28 cellular contexts compared by ENCODE assay signal in the genomic region with DNA sequence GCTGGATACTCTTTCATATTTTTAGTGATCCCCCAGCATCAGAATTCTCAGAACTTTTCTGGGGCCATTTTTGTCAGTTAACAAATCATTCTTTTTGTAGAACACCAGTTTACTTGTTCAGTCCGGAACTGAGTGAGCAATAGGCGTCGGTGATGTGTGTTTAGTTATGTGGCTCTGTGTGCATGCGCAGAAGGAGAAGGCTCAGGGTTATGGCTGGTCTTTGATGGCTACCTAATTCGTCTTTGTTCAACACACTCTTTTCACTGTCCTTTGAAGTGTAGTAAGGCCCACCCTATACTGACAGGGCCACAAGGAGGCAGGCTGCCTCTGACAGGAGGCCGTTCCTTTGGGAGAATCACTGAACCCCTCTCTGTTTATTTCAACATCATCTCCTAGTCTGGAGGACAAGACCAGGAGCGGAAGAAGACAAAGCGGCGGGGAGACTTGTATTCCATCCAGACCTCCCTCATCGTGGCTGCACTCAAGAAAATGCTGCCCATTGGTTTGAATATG.
"Had no signal": no experiment of that assay in that cellular context is flagged by ENCODE, and none has a peak within 500 bp of the region (broad histone marks: within the 10 kb centered on the region; RNA-seq: fewer than 3 reads in every experiment).

No MANE protein-coding gene starts in this region.

- H3K27ac ChIP-seq: body of pancreas, coronary artery, dorsolateral prefrontal cortex, foreskin keratinocyte, parathyroid adenoma, psoas muscle, right atrium auricular region, stomach, thyroid gland, upper lobe of left lung had no signal

- H3K4me3 ChIP-seq: body of pancreas, coronary artery, dorsolateral prefrontal cortex, psoas muscle, right atrium auricular region, stomach, thyroid gland, upper lobe of left lung had no signal

- H2AFZ ChIP-seq: parathyroid adenoma had no signal

- H3K4me3 Mint-ChIP-seq: activated B cell treated with CpG ODN at 0.5 μM for 24 hours; activated CD4-positive, alpha-beta T cell treated with anti-CD3 and anti-CD28 coated beads for 36 hours; activated naive CD8-positive, alpha-beta T cell; activated T-cell treated with anti-CD3 and anti-CD28 coated beads, Interleukin-2, amount 50 U/mL, for 72 hours; memory B cell; naive thymus-derived CD8-positive, alpha-beta T cell; neural crest cell; stimulated activated naive B cell treated with anti-CD40 and anti-IgM and Interleukin-4, amounts not matched to agents 10 μg/mL and 1 μg/mL and 100 μg/mL, for 72 hours had no signal

- H3K27ac Mint-ChIP-seq: activated B cell treated with CpG ODN at 0.5 μM for 24 hours; activated CD4-positive, alpha-beta T cell treated with anti-CD3 and anti-CD28 coated beads for 36 hours; activated naive CD8-positive, alpha-beta T cell; activated T-cell treated with anti-CD3 and anti-CD28 coated beads, Interleukin-2, amount 50 U/mL, for 72 hours; memory B cell; naive thymus-derived CD8-positive, alpha-beta T cell; stimulated activated naive B cell treated with anti-CD40 and anti-IgM and Interleukin-4, amounts not matched to agents 10 μg/mL and 1 μg/mL and 100 μg/mL, for 72 hours had no signal

- H3K9ac ChIP-seq: parathyroid adenoma had no signal

- H3K36me3 Mint-ChIP-seq: activated naive CD8-positive, alpha-beta T cell; memory B cell; stimulated activated naive B cell treated with anti-CD40 and anti-IgM and Interleukin-4, amounts not matched to agents 10 μg/mL and 1 μg/mL and 100 μg/mL, for 72 hours had no signal

- H3K4me1 Mint-ChIP-seq: activated B cell treated with CpG ODN at 0.5 μM for 24 hours; activated CD4-positive, alpha-beta T cell treated with anti-CD3 and anti-CD28 coated beads for 36 hours; memory B cell; naive thymus-derived CD8-positive, alpha-beta T cell; neural crest cell; stimulated activated naive B cell treated with anti-CD40 and anti-IgM and Interleukin-4, amounts not matched to agents 10 μg/mL and 1 μg/mL and 100 μg/mL, for 72 hours had no signal

- H3K27me3 ChIP-seq: body of pancreas, dorsolateral prefrontal cortex, right atrium auricular region, thyroid gland, upper lobe of left lung had no signal

- DNase-seq: activated B cell treated with CpG ODN at 0.5 μM for 24 hours; activated CD4-positive, alpha-beta T cell treated with anti-CD3 and anti-CD28 coated beads for 36 hours; activated naive CD4-positive, alpha-beta T cell; activated T-cell treated with anti-CD3 and anti-CD28 coated beads for 4 hours; activated T-cell treated with anti-CD3 and anti-CD28 coated beads, Interleukin-2, amount 50 U/mL, for 72 hours; anterior cingulate cortex; body of pancreas; cerebellar nuclear complex; dorsolateral prefrontal cortex; effector memory CD4-positive, alpha-beta T cell; foreskin keratinocyte; islet precursor cell; naive thymus-derived CD8-positive, alpha-beta T cell; occipital lobe; psoas muscle; stimulated activated CD4-positive, alpha-beta T cell treated with anti-CD3 and anti-CD28 coated beads, Interleukin-15, amount 100 ng/mL, for 24 hours; stimulated activated CD4-positive, alpha-beta T cell treated with anti-CD3 and anti-CD28 coated beads, Interleukin-2, amount 100 ng/mL, for 24 hours; stimulated activated naive B cell treated with anti-CD40 and anti-IgM and Interleukin-4, amounts not matched to agents 10 μg/mL and 1 μg/mL and 100 μg/mL, for 72 hours; stomach; T-helper 2 cell; thyroid gland; upper lobe of left lung had no signal

- H3K79me2 ChIP-seq: parathyroid adenoma had no signal

- H3K9me3 Mint-ChIP-seq: activated B cell treated with CpG ODN at 0.5 μM for 24 hours; activated T-cell treated with anti-CD3 and anti-CD28 coated beads, Interleukin-2, amount 50 U/mL, for 72 hours had no signal

- ATAC-seq: activated CD4-positive, alpha-beta T cell treated with anti-CD3 and anti-CD28 coated beads for 36 hours; activated T-cell treated with anti-CD3 and anti-CD28 coated beads, Interleukin-2, amount 50 U/mL, for 72 hours; body of pancreas; foreskin keratinocyte; naive thymus-derived CD8-positive, alpha-beta T cell; psoas muscle; stimulated activated naive B cell treated with anti-CD40 and anti-IgM and Interleukin-4, amounts not matched to agents 10 μg/mL and 1 μg/mL and 100 μg/mL, for 72 hours had no signal

- H3K4me1 ChIP-seq: body of pancreas, foreskin keratinocyte, parathyroid adenoma, psoas muscle, right atrium auricular region, stomach, thyroid gland, upper lobe of left lung had no signal

- H3K9me3 ChIP-seq: body of pancreas, psoas muscle, right atrium auricular region, stomach, thyroid gland, upper lobe of left lung had no signal

- H3K36me3 ChIP-seq: right atrium auricular region, stomach, thyroid gland, upper lobe of left lung had no signal
